In the genomic region with DNA sequence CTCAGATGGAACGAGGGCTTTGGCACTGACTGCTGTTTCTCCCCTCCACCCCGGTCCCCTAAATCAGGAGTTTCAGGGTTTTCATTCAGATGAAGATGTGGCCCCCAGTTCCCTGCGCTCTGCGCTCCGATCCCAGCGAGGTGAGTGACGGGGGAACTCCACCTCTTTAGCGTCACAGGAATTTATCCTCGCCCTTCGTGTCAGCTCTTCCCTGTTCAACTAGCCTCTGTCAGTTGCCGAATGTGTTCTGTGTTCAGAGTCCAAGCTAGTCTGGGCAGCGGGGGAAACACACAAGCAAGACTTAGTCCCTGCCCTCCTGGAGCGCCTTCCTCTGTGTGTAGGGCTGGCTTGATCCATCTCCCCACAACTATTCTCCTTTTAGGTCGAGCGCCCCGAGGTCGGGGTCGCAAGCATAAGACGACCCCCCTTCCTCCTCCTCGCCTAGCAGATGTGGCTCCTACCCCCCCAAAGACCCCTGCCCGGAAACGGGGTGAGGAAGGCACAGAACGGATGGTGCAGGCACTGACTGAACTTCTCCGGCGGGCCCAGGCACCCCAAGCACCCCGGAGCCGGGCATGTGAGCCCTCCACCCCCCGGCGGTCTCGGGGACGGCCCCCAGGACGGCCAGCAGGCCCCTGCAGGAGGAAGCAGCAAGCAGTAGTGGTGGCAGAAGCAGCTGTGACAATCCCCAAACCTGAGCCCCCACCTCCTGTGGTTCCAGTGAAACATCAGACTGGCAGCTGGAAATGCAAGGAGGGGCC, we compare ENCODE assay signal across 1 cellular context.
TF ChIP-seq lines count a peak whose summit lies in the region.

No MANE protein-coding gene starts in this region.

TF ChIP-seq in H1, 55 proteins besides CTCF, POLR2A, EP300 and RAD21:
- no peak for TF ChIP-seq BACH1 (IDR thresholded peaks at IDR 0.05; ENCODE audit: low read length)
- no peak for TF ChIP-seq GABPA (IDR thresholded peaks at IDR 0.05; ENCODE audit: borderline replicate concordance, insufficient read depth, low read length)
- no peak for TF ChIP-seq ASH2L (IDR thresholded peaks at IDR 0.05; ENCODE audit: low read length)
- TF ChIP-seq TCF12 (IDR thresholded peaks at IDR 0.05; ENCODE audit: low read depth, low read length): no peak
- TF ChIP-seq, protein P1, sequence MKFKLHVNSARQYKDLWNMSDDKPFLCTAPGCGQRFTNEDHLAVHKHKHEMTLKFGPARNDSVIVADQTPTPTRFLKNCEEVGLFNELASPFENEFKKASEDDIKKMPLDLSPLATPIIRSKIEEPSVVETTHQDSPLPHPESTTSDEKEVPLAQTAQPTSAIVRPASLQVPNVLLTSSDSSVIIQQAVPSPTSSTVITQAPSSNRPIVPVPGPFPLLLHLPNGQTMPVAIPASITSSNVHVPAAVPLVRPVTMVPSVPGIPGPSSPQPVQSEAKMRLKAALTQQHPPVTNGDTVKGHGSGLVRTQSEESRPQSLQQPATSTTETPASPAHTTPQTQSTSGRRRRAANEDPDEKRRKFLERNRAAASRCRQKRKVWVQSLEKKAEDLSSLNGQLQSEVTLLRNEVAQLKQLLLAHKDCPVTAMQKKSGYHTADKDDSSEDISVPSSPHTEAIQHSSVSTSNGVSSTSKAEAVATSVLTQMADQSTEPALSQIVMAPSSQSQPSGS (IDR thresholded peaks at IDR 0.05; ENCODE audit: low read length): no peak
- no peak for TF ChIP-seq FOSL1 (IDR thresholded peaks at IDR 0.05; ENCODE audit: insufficient read depth, low read depth, low read length)
- no peak for TF ChIP-seq NRF1 (IDR thresholded peaks at IDR 0.05; ENCODE audit: low read depth, low read length)
- TF ChIP-seq, protein P2, sequence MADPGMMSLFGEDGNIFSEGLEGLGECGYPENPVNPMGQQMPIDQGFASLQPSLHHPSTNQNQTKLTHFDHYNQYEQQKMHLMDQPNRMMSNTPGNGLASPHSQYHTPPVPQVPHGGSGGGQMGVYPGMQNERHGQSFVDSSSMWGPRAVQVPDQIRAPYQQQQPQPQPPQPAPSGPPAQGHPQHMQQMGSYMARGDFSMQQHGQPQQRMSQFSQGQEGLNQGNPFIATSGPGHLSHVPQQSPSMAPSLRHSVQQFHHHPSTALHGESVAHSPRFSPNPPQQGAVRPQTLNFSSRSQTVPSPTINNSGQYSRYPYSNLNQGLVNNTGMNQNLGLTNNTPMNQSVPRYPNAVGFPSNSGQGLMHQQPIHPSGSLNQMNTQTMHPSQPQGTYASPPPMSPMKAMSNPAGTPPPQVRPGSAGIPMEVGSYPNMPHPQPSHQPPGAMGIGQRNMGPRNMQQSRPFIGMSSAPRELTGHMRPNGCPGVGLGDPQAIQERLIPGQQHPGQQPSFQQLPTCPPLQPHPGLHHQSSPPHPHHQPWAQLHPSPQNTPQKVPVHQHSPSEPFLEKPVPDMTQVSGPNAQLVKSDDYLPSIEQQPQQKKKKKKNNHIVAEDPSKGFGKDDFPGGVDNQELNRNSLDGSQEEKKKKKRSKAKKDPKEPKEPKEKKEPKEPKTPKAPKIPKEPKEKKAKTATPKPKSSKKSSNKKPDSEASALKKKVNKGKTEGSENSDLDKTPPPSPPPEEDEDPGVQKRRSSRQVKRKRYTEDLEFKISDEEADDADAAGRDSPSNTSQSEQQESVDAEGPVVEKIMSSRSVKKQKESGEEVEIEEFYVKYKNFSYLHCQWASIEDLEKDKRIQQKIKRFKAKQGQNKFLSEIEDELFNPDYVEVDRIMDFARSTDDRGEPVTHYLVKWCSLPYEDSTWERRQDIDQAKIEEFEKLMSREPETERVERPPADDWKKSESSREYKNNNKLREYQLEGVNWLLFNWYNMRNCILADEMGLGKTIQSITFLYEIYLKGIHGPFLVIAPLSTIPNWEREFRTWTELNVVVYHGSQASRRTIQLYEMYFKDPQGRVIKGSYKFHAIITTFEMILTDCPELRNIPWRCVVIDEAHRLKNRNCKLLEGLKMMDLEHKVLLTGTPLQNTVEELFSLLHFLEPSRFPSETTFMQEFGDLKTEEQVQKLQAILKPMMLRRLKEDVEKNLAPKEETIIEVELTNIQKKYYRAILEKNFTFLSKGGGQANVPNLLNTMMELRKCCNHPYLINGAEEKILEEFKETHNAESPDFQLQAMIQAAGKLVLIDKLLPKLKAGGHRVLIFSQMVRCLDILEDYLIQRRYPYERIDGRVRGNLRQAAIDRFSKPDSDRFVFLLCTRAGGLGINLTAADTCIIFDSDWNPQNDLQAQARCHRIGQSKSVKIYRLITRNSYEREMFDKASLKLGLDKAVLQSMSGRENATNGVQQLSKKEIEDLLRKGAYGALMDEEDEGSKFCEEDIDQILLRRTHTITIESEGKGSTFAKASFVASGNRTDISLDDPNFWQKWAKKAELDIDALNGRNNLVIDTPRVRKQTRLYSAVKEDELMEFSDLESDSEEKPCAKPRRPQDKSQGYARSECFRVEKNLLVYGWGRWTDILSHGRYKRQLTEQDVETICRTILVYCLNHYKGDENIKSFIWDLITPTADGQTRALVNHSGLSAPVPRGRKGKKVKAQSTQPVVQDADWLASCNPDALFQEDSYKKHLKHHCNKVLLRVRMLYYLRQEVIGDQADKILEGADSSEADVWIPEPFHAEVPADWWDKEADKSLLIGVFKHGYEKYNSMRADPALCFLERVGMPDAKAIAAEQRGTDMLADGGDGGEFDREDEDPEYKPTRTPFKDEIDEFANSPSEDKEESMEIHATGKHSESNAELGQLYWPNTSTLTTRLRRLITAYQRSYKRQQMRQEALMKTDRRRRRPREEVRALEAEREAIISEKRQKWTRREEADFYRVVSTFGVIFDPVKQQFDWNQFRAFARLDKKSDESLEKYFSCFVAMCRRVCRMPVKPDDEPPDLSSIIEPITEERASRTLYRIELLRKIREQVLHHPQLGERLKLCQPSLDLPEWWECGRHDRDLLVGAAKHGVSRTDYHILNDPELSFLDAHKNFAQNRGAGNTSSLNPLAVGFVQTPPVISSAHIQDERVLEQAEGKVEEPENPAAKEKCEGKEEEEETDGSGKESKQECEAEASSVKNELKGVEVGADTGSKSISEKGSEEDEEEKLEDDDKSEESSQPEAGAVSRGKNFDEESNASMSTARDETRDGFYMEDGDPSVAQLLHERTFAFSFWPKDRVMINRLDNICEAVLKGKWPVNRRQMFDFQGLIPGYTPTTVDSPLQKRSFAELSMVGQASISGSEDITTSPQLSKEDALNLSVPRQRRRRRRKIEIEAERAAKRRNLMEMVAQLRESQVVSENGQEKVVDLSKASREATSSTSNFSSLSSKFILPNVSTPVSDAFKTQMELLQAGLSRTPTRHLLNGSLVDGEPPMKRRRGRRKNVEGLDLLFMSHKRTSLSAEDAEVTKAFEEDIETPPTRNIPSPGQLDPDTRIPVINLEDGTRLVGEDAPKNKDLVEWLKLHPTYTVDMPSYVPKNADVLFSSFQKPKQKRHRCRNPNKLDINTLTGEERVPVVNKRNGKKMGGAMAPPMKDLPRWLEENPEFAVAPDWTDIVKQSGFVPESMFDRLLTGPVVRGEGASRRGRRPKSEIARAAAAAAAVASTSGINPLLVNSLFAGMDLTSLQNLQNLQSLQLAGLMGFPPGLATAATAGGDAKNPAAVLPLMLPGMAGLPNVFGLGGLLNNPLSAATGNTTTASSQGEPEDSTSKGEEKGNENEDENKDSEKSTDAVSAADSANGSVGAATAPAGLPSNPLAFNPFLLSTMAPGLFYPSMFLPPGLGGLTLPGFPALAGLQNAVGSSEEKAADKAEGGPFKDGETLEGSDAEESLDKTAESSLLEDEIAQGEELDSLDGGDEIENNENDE (IDR thresholded peaks at IDR 0.05; ENCODE audit: insufficient replicate concordance, low read length): no peak
- TF ChIP-seq SIRT6 (IDR thresholded peaks at IDR 0.05; ENCODE audit: low read length): no peak
- TF ChIP-seq SUZ12 (IDR thresholded peaks at IDR 0.05; ENCODE audit: low read length): no peak
- no peak for TF ChIP-seq SIX5 (IDR thresholded peaks at IDR 0.05; ENCODE audit: low read depth, low read length)
- no peak for TF ChIP-seq GTF2F1 (IDR thresholded peaks at IDR 0.05; ENCODE audit: borderline replicate concordance, low read depth, low read length)
- TF ChIP-seq EGR1 (IDR thresholded peaks at IDR 0.05; ENCODE audit: borderline replicate concordance, low read depth, low read length): no peak
- TF ChIP-seq, protein P3, sequence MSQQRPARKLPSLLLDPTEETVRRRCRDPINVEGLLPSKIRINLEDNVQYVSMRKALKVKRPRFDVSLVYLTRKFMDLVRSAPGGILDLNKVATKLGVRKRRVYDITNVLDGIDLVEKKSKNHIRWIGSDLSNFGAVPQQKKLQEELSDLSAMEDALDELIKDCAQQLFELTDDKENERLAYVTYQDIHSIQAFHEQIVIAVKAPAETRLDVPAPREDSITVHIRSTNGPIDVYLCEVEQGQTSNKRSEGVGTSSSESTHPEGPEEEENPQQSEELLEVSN (IDR thresholded peaks at IDR 0.05): no peak
- no peak for TF ChIP-seq ZNF274 (IDR thresholded peaks at IDR 0.05; ENCODE audit: borderline replicate concordance, extremely low read depth, low read length)
- TF ChIP-seq TAF7 (optimal IDR thresholded peaks at IDR 0.05; ENCODE audit: borderline replicate concordance, low read depth, low read length): no peak
- TF ChIP-seq CBX5 (IDR thresholded peaks at IDR 0.05; ENCODE audit: low read depth, low read length): no peak
